ENCODE assay signal across 9 cellular contexts in genomic region chr6:27873101-27874030, GRCh38. TPM values are rescaled to one million over a fixed set of nuclear protein-coding genes. Genes with fewer than 3 reads are reported as not detected.
A peak's percentile ranks its signal among the peaks of the same experiment; 100 is the strongest.
DNase-seq lines count a peak whose midpoint lies in the region; ATAC-seq and TF ChIP-seq lines count a peak whose summit lies in the region.
"Had no signal": no experiment of that assay in that cellular context is flagged by ENCODE, and none has a peak within 500 bp of the region (broad histone marks: within the 10 kb centered on the region; RNA-seq: fewer than 3 reads in every experiment).

No MANE protein-coding gene starts in this region.

- peak overlapping the region; percentile 95 to 98 (median 97) for H3K27ac Mint-ChIP-seq in naive thymus-derived CD4-positive, alpha-beta T cell

- H3K4me3 ChIP-seq in naive thymus-derived CD4-positive, alpha-beta T cell (ENCODE audit: low read length): peak overlapping the region; percentile 69
- peak overlapping the region; percentile 45 to 55 for H3K4me3 ChIP-seq in tibial artery
- H3K4me3 ChIP-seq: SK-N-MC had no signal

- no peaks in the 10 kb centered on the region for H3K27me3 ChIP-seq in naive thymus-derived CD4-positive, alpha-beta T cell (ENCODE audit: control insufficient read depth in 2 of 2, insufficient read depth in 2 of 2, low read length in 2 of 2)
- peaks cover 0 to 17% of the 10 kb centered on the region in 2 donors for H3K27me3 ChIP-seq in tibial artery

- no peaks in the 10 kb centered on the region for H3K9me3 ChIP-seq in naive thymus-derived CD4-positive, alpha-beta T cell (ENCODE audit: control insufficient read depth in 2 of 3, low read length in 3 of 3)
- H3K9me3 ChIP-seq in tibial artery: no peaks in the 10 kb centered on the region

- intact Hi-C loops in naive thymus-derived CD4-positive, alpha-beta T cell (cut with micrococcal nuclease): loop anchor here (1.0 to 5.0 kb wide), 14 partner anchors 8 to 1853 kb away; partner anchors contain the start of gene HMGN4 (in 1 of the 2)
- intact Hi-C loops in tibial artery (cut with DNase I; ENCODE audit: low total_unique reads): no loop called here

- peak; percentile 75 for DNase-seq in DMS79 treated with DMSO at 0.1 percent for 48 hours (lab: John Stamatoyannopoulos, UW)
- peak; percentile 68 for DNase-seq in NCI-H345 treated with DMSO at 0.1 percent for 48 hours (lab: John Stamatoyannopoulos, UW; ENCODE audit: unreplicated experiment)
- peak; percentile 61 for DNase-seq in activated CD8-positive, alpha-beta memory T cell treated with anti-CD3 and anti-CD28 coated beads, Interleukin-2, amount 50 U/mL, for 4 hours
- DNase-seq in erythroblast (lab: John Stamatoyannopoulos, UW): peak; percentile 95
- peak; percentile 43 to 81 (median 72) for DNase-seq in naive thymus-derived CD4-positive, alpha-beta T cell
- DNase-seq in tibial artery: peak in 1 of 2 donors; percentile 45
- DNase-seq in DMS 273 treated with DMSO at 0.1 percent for 48 hours (lab: John Stamatoyannopoulos, UW): no peak

- peaks cover 0 to 10% of the 10 kb centered on the region in 2 donors for H3K4me1 ChIP-seq in naive thymus-derived CD4-positive, alpha-beta T cell (ENCODE audit: control insufficient read depth in 2 of 2, insufficient read depth in 2 of 2, low read length in 2 of 2)
- H3K4me1 ChIP-seq in tibial artery: peaks cover 0 to 19% (median 8%) of the 10 kb centered on the region in 4 donors

- CTCF ChIA-PET in naive thymus-derived CD4-positive, alpha-beta T cell (lab: Charles Lee): interaction anchor here (0.6 to 5.2 kb wide), 11 partner anchors 17 to 1623 kb away, joined by 3 to 54 read pairs (median 5); a partner anchor contains a TSS

- POLR2A ChIA-PET in naive thymus-derived CD4-positive, alpha-beta T cell (lab: Charles Lee): interaction anchor here (0.6 to 18.7 kb wide), 57 partner anchors 10 to 1852 kb away, joined by 3 to 1351 read pairs (median 8); a partner anchor contains a TSS

- peak overlapping the region; percentile 83 to 99 (median 94) for H3K4me3 Mint-ChIP-seq in naive thymus-derived CD4-positive, alpha-beta T cell

- TF ChIP-seq CTCF in tibial artery (IDR thresholded peaks at IDR 0.05): no peak

- H3K4me1 Mint-ChIP-seq in naive thymus-derived CD4-positive, alpha-beta T cell: peaks cover 11 to 56% (median 30%) of the 10 kb centered on the region in 7 donors

- peak; percentile 100 for TF ChIP-seq POLR2A in erythroblast (IDR thresholded peaks at IDR 0.05; ENCODE audit: low read length)

- H3K27me3 Mint-ChIP-seq in naive thymus-derived CD4-positive, alpha-beta T cell: peaks cover 0 to 6% (median 0%) of the 10 kb centered on the region in 5 donors

- H3K36me3 Mint-ChIP-seq in naive thymus-derived CD4-positive, alpha-beta T cell: peaks cover 0 to 4% (median 0%) of the 10 kb centered on the region in 5 donors

- peaks cover 0 to 8% (median 0%) of the 10 kb centered on the region in 11 donors for H3K9me3 Mint-ChIP-seq in naive thymus-derived CD4-positive, alpha-beta T cell

- ATAC-seq in HG02610 (IDR thresholded peaks at IDR 0.05; ENCODE audit: unreplicated experiment): peak; percentile 35
- ATAC-seq in naive thymus-derived CD4-positive, alpha-beta T cell: peak; percentile 54

- H3K36me3 ChIP-seq in naive thymus-derived CD4-positive, alpha-beta T cell (ENCODE audit: control insufficient read depth in 2 of 3, insufficient read depth in 3 of 3, low read length in 3 of 3): no peaks in the 10 kb centered on the region
- H3K36me3 ChIP-seq in tibial artery: no peaks in the 10 kb centered on the region

- H3K27ac ChIP-seq in naive thymus-derived CD4-positive, alpha-beta T cell (ENCODE audit: low read depth, low read length): peak overlapping the region; percentile 84
- H3K27ac ChIP-seq in tibial artery: no peak overlapping the region
- H3K27ac ChIP-seq: SK-N-MC had no signal

RNA-seq across cellular contexts. Expression of gene OR2B2, which starts 38.8 kb away (rescaled TPM):
- total RNA-seq in naive thymus-derived CD4-positive, alpha-beta T cell: not detected
- not detected for polyA plus RNA-seq in naive thymus-derived CD4-positive, alpha-beta T cell
